ENCODE assay signal across 1 cellular context in genomic region chr15:74389115-74390048, GRCh38.
TF ChIP-seq lines count a peak whose summit lies in the region.

No MANE protein-coding gene starts in this region.

TF ChIP-seq in K562, 482 proteins besides CTCF, POLR2A, EP300 and RAD21 (continued from another document and continues in another):
- TF ChIP-seq HDAC3 (IDR thresholded peaks at IDR 0.05; ENCODE audit: borderline replicate concordance, partially characterized antibody): no peak
- TF ChIP-seq OTX1 (CRISPR knock-in tag; IDR thresholded peaks at IDR 0.05): peak; percentile 80; the same call in 1 of the 2 replicates
- no peak for TF ChIP-seq POLR2AphosphoS2 (IDR thresholded peaks at IDR 0.05; ENCODE audit: low read length)
- TF ChIP-seq NFE2L1 (tag; IDR thresholded peaks at IDR 0.05; ENCODE audit: borderline replicate concordance, low read depth): no peak
- TF ChIP-seq SPI1 (IDR thresholded peaks at IDR 0.05; ENCODE audit: borderline replicate concordance, low read depth, low read length): peak; percentile 48; the same call in 1 of the 2 replicates
- peak; percentile 99 for TF ChIP-seq PML (IDR thresholded peaks at IDR 0.05; ENCODE audit: low read length)
- 0 out of 2 replicates have a peak, but pooled peaks have one; percentile 43 for TF ChIP-seq ATF6 (CRISPR knock-in tag; IDR thresholded peaks at IDR 0.05)
- TF ChIP-seq ZKSCAN1 (IDR thresholded peaks at IDR 0.05; ENCODE audit: low read depth, low read length): peak; percentile 86
- peak; percentile 45 to 50; a peak in 3 of 4 replicates for TF ChIP-seq NRF1 (conservative IDR thresholded peaks at IDR 0.05 in 1 of 2, IDR thresholded peaks at IDR 0.05 in 1 of 2)
- TF ChIP-seq MYNN (IDR thresholded peaks at IDR 0.05): peak; percentile 95
- TF ChIP-seq MYNN (CRISPR knock-in tag; IDR thresholded peaks at IDR 0.05): no peak
- TF ChIP-seq SETDB1 (IDR thresholded peaks at IDR 0.05; ENCODE audit: low read length): no peak
- no peak for TF ChIP-seq WHSC1 (IDR thresholded peaks at IDR 0.05; ENCODE audit: low read length)
- 0 out of 2 replicates have a peak, but pooled peaks have one; percentile 25 for TF ChIP-seq DIDO1 (tag; IDR thresholded peaks at IDR 0.05; ENCODE audit: low read depth)
- TF ChIP-seq SP1 (CRISPR knock-in tag; IDR thresholded peaks at IDR 0.05): no peak
- no peak for TF ChIP-seq ZNF3 (CRISPR knock-in tag; IDR thresholded peaks at IDR 0.05)
- no peak for TF ChIP-seq CREBBP (IDR thresholded peaks at IDR 0.05; ENCODE audit: low read depth, low read length)
- TF ChIP-seq ZNF318 (IDR thresholded peaks at IDR 0.05; ENCODE audit: borderline replicate concordance in 1 of 2, low read depth in 1 of 2): peak in 1 of 2 experiments; percentile 81; a peak in 2 of 4 replicates
- no peak for TF ChIP-seq SNRNP70 (optimal IDR thresholded peaks at IDR 0.05; ENCODE audit: low read depth, low read length)
- peak; percentile 81; the same call in 1 of the 2 replicates for TF ChIP-seq MTF1 (CRISPR knock-in tag; IDR thresholded peaks at IDR 0.05; ENCODE audit: borderline replicate concordance)
- TF ChIP-seq ZMIZ1 (IDR thresholded peaks at IDR 0.05; ENCODE audit: low read depth in 2 of 2, low read length in 2 of 2): peak in 1 of 2 experiments; percentile 99; a peak in 2 of 4 replicates
- no peak for TF ChIP-seq ZNF696 (CRISPR knock-in tag; conservative IDR thresholded peaks at IDR 0.05)
- TF ChIP-seq MED1 (CRISPR knock-in tag; IDR thresholded peaks at IDR 0.05; ENCODE audit: borderline replicate concordance): no peak
- TF ChIP-seq IFI16 (CRISPR knock-in tag; IDR thresholded peaks at IDR 0.05): peak; percentile 67; the same call in 1 of the 2 replicates
- peak; percentile 73 for TF ChIP-seq MITF (IDR thresholded peaks at IDR 0.05)
- no peak for TF ChIP-seq KAT2B (IDR thresholded peaks at IDR 0.05; ENCODE audit: low read depth, low read length)
- peak; percentile 63; the same call in 1 of the 2 replicates for TF ChIP-seq ZNF134 (CRISPR knock-in tag; conservative IDR thresholded peaks at IDR 0.05)
- TF ChIP-seq ZNF174 (CRISPR knock-in tag; IDR thresholded peaks at IDR 0.05): peak; percentile 88
- TF ChIP-seq RBM17 (IDR thresholded peaks at IDR 0.05; ENCODE audit: borderline replicate concordance, low read depth, low read length): no peak
- TF ChIP-seq ZNF75A (CRISPR knock-in tag; IDR thresholded peaks at IDR 0.05): 0 out of 2 replicates have a peak, but pooled peaks have one; percentile 71
- TF ChIP-seq MNT (conservative IDR thresholded peaks at IDR 0.05): peak in 1 of 2 experiments; percentile 85; a peak in 2 of 4 replicates
- TF ChIP-seq CHD1 (IDR thresholded peaks at IDR 0.05; ENCODE audit: low read length): no peak
- peak; percentile 100 for TF ChIP-seq SMARCE1 (IDR thresholded peaks at IDR 0.05)
- TF ChIP-seq VEZF1 (CRISPR knock-in tag; IDR thresholded peaks at IDR 0.05): peak; percentile 98
- TF ChIP-seq ZNF644 (tag; IDR thresholded peaks at IDR 0.05; ENCODE audit: low read depth): peak; percentile 97
- TF ChIP-seq NR2C2 (CRISPR knock-in tag; IDR thresholded peaks at IDR 0.05): no peak
- TF ChIP-seq NR2C2 (tag; IDR thresholded peaks at IDR 0.05): peak; percentile 70
- TF ChIP-seq CREB3L1 (IDR thresholded peaks at IDR 0.05; ENCODE audit: borderline replicate concordance, low read depth): peak; percentile 98
- peak; percentile 42; the same call in 1 of the 2 replicates for TF ChIP-seq ZNF444 (CRISPR knock-in tag; IDR thresholded peaks at IDR 0.05)
- peak; percentile 71; the same call in 1 of the 2 replicates for TF ChIP-seq ZNF165 (CRISPR knock-in tag; IDR thresholded peaks at IDR 0.05; ENCODE audit: borderline replicate concordance)
- peak; percentile 38 for TF ChIP-seq MEIS2 (IDR thresholded peaks at IDR 0.05; ENCODE audit: partially characterized antibody)
- TF ChIP-seq MEF2A (IDR thresholded peaks at IDR 0.05; ENCODE audit: control insufficient read depth, low read depth, low read length): peak; percentile 48; the same call in 1 of the 2 replicates
- peak; percentile 75 for TF ChIP-seq NCOA4 (IDR thresholded peaks at IDR 0.05; ENCODE audit: partially characterized antibody)
